20 cellular contexts compared by ENCODE assay signal in genomic region chr18:62964432-62964831, GRCh38.
"Had no signal": no experiment of that assay in that cellular context is flagged by ENCODE, and none has a peak within 500 bp of the region (broad histone marks: within the 10 kb centered on the region; RNA-seq: fewer than 3 reads in every experiment).

No MANE protein-coding gene starts in this region.

- H3K4me1 ChIP-seq: heart left ventricle, left ventricle myocardium inferior, psoas muscle, right lobe of liver, spleen, thyroid gland, uterus had no signal

- H3K27ac ChIP-seq: brain microvascular endothelial cell, heart left ventricle, left ventricle myocardium inferior, psoas muscle, right lobe of liver, spleen, thyroid gland, uterus had no signal

- ATAC-seq: activated CD8-positive, alpha-beta T cell treated with anti-CD3 and anti-CD28 coated beads, Interleukin-2, amount 10 ng/mL, durations not matched to agents 7 days and 5 days; heart left ventricle; natural killer cell treated with Interleukin-12 subunit alpha and Interleukin-12 subunit beta and Interleukin-15 and Interleukin-18, amount 100 ng/mL, for 72 hours; psoas muscle; stimulated activated naive CD8-positive, alpha-beta T cell treated with anti-CD3 and anti-CD28 coated beads, Interleukin-15, amount 100 ng/mL, for 72 hours; T-helper 17 cell had no signal

- H3K9me3 ChIP-seq: heart left ventricle, left ventricle myocardium inferior, psoas muscle, right lobe of liver, spleen, thyroid gland, uterus had no signal

- H3K27me3 ChIP-seq: brain microvascular endothelial cell, heart left ventricle, right lobe of liver, spleen, thyroid gland, uterus had no signal

- H3K4me3 ChIP-seq: heart left ventricle, left ventricle myocardium inferior, psoas muscle, right lobe of liver, spleen, thyroid gland, uterus had no signal

- DNase-seq: activated CD4-positive, alpha-beta T cell treated with anti-CD3 and anti-CD28 coated beads, Interleukin-2, amount 10 ng/mL, durations not matched to agents 24 days and 14 days; activated CD8-positive, alpha-beta memory T cell treated with anti-CD3 and anti-CD28 coated beads, Interleukin-2, amount 50 U/mL, for 4 hours; activated CD8-positive, alpha-beta T cell treated with anti-CD3 and anti-CD28 coated beads, Interleukin-2, amount 10 ng/mL, durations not matched to agents 7 days and 5 days; activated gamma-delta T cell treated with Interleukin-2 at 50 U/mL for 16 hours; activated naive CD8-positive, alpha-beta T cell treated with anti-CD3 and anti-CD28 coated beads for 36 hours; brain microvascular endothelial cell; effector memory CD4-positive, alpha-beta T cell; foreskin fibroblast; heart left ventricle; left ventricle myocardium inferior; occipital lobe; psoas muscle; right lobe of liver; spleen; stimulated activated CD4-positive, alpha-beta T cell treated with anti-CD3 and anti-CD28 coated beads, Interleukin-1b, Interleukin-23, amount 100 ng/mL, for 48 hours; stimulated activated naive CD8-positive, alpha-beta T cell treated with anti-CD3 and anti-CD28 coated beads, Interleukin-15, amount 100 ng/mL, for 72 hours; T-helper 17 cell; thyroid gland; uterus had no signal

- H3K36me3 ChIP-seq: brain microvascular endothelial cell, uterus had no signal
